ENCODE assay signal across 12 cellular contexts in the genomic region with DNA sequence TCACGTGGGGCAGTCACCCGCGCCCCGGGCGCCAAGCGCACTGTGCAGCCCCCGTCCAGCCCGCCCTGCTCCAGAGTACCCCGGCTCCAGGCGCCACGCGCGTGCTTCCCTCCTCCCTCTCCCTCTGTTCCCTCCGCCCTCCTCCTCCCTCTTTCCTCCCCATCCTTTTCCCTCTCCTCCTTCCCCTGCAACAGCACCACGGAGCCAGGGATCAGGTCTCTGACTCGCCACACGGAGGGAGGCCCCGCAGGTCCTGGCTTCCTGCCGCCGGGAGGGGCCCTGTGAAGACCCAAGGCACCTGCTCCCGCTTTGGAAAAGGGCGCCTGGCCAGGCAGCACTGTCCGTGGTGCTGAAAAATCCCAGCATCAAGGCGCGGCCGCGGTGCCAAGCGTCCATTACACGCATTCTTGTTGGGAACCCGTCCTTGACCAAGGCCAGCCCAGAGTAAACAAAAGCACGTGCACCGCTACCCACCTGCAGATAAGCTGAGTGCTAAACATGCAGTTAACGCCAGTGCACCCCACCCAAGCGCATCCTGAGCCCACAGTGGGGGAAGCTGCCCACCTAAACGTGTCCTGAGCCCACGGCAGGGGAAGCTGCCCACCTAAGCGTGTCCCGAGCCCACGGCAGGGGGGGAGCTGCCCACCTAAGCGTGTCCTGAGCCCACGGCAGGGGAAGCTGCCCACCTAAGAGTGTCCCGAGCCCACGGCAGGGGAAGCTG. TPM values are rescaled to one million over a fixed set of nuclear protein-coding genes. Genes with fewer than 3 reads are reported as not detected.
DNase-seq lines count a peak whose midpoint lies in the region; ATAC-seq and TF ChIP-seq lines count a peak whose summit lies in the region.
"Had no signal": no experiment of that assay in that cellular context is flagged by ENCODE, and none has a peak within 500 bp of the region (broad histone marks: within the 10 kb centered on the region; RNA-seq: fewer than 3 reads in every experiment).

No MANE protein-coding gene starts in this region.

- DNase-seq in NCI-H2171 treated with DMSO at 0.1 percent for 48 hours (lab: John Stamatoyannopoulos, UW) (peak; percentile 25), NCI-H2171 (lab: John Stamatoyannopoulos, UW) (no peak), NCI-H2029 (lab: John Stamatoyannopoulos, UW) (peak; percentile 13), cerebellum (ENCODE audit: low spot score) (peak; percentile 8), neural crest cell (ENCODE audit: low read depth, low spot score) (peak; percentile 69), GOT3 (lab: John Stamatoyannopoulos, UW) (no peak)
- DNase-seq in activated effector memory CD4-positive, alpha-beta T cell treated with anti-CD3 and anti-CD28 coated beads, Interleukin-2, amount 50 U/mL, for 16 hours = no peak
- DNase-seq: effector memory CD4-positive, alpha-beta T cell; HFFc6; spleen; SW 1271 had no signal

- peaks cover 16% of the 10 kb centered on the region for H3K27me3 Mint-ChIP-seq in neural crest cell (ENCODE audit: low read depth)

- no peaks in the 10 kb centered on the region for H3K36me3 Mint-ChIP-seq in neural crest cell (ENCODE audit: low read depth)

- TF ChIP-seq CTCF in neural crest cell (conservative IDR thresholded peaks at IDR 0.05) = no peak

- H3K27ac Mint-ChIP-seq in neural crest cell (ENCODE audit: unreplicated experiment) = no peak overlapping the region
- H3K27ac Mint-ChIP-seq: HFFc6 had no signal

- ATAC-seq in GM18907 (IDR thresholded peaks at IDR 0.05; ENCODE audit: unreplicated experiment) = no peak

- H3K9me3 Mint-ChIP-seq in neural crest cell = no peaks in the 10 kb centered on the region
- H3K9me3 Mint-ChIP-seq: HFFc6 had no signal

- no peak overlapping the region for H3K4me3 Mint-ChIP-seq in neural crest cell
- H3K4me3 Mint-ChIP-seq: HFFc6 had no signal

- H3K4me1 Mint-ChIP-seq in neural crest cell = no peaks in the 10 kb centered on the region

RNA-seq across cellular contexts. Expression of a gene that starts 21.7 kb away (rescaled TPM):
- total RNA-seq in cerebellum = not detected
- total RNA-seq in neural crest cell = not detected in 2 replicates
- total RNA-seq: HFFc6, spleen had no signal

RNA-seq across cellular contexts. Expression of a gene that starts 45.5 kb away (rescaled TPM):
- 0.09 TPM for total RNA-seq in cerebellum
- total RNA-seq in neural crest cell = not detected in 2 replicates
- total RNA-seq: HFFc6 had no signal

RNA-seq across cellular contexts. Expression of a gene that starts 48.0 kb away (rescaled TPM):
- total RNA-seq in cerebellum = not detected
- total RNA-seq in neural crest cell = 2.9 and 5.6 TPM in 2 replicates

Comparison
In these comparisons a context has a peak if more than half of its experiments do, and no peak if none do; other contexts are left out.
1. DNase-seq: peak in NCI-H2171 treated with DMSO at 0.1 percent for 48 hours (single experiment), NCI-H2029 (single experiment), cerebellum (single experiment) and neural crest cell (single experiment); none in NCI-H2171 (single experiment), GOT3 (single experiment) and activated effector memory CD4-positive, alpha-beta T cell treated with anti-CD3 and anti-CD28 coated beads, Interleukin-2, amount 50 U/mL, for 16 hours (single experiment).